Comparison of ENCODE assay signal across 8 cellular contexts in genomic region chr2:60555794-60556161, GRCh38. TPM values are rescaled to one million over a fixed set of nuclear protein-coding genes. Genes with fewer than 3 reads are reported as not detected.
DNase-seq lines count a peak whose midpoint lies in the region; ATAC-seq and TF ChIP-seq lines count a peak whose summit lies in the region.

No MANE protein-coding gene starts in this region.

- H3K4me3 Mint-ChIP-seq in GM23338, result peak overlapping the region; percentile 89

- H3K27ac Mint-ChIP-seq in GM23338, result peak overlapping the region; percentile 63

- H3K9ac ChIP-seq in ES-I3 (ENCODE audit: low read depth, low read length), result peak overlapping the region; percentile 97

- TF ChIP-seq CTCF in GM23338 (conservative IDR thresholded peaks at IDR 0.05; ENCODE audit: low read depth in 2 of 2) (no peak), transverse colon (IDR thresholded peaks at IDR 0.05) (no peak)

- H3K9me3 Mint-ChIP-seq in GM23338, result no peaks in the 10 kb centered on the region

- peak; percentile 41 for ATAC-seq in GM23338

- peak overlapping the region; percentile 85 for H3K4me2 ChIP-seq in GM23338

- H3K9me3 ChIP-seq in ES-I3 (ENCODE audit: control insufficient read depth, insufficient read depth, low read length), result no peaks in the 10 kb centered on the region
- no peaks in the 10 kb centered on the region for H3K9me3 ChIP-seq in transverse colon

- 4% methylated on average over 5 of the region's 5 CpGs; no CpG with 5 or more reads in 1 of the 2 donors for WGBS in transverse colon (ENCODE audit: low coverage in 1 of 2), 2 donors

- H3K27me3 ChIP-seq in GM23338 (ENCODE audit: insufficient read depth), result peaks cover 32% of the 10 kb centered on the region
- H3K27me3 ChIP-seq in transverse colon, result peaks cover 53% of the 10 kb centered on the region

- peaks cover 11% of the 10 kb centered on the region for H3K27me3 Mint-ChIP-seq in GM23338 (ENCODE audit: insufficient read depth, low read depth, poor library complexity)

- H4K20me1 ChIP-seq in GM23338 (replicated peaks; ENCODE audit: insufficient read depth), result no peaks in the 10 kb centered on the region

- H3K36me3 ChIP-seq in ES-I3 (ENCODE audit: insufficient read depth, low read length), result no peaks in the 10 kb centered on the region
- H3K36me3 ChIP-seq in GM23338 (ENCODE audit: insufficient read depth), result no peaks in the 10 kb centered on the region
- H3K36me3 ChIP-seq in transverse colon, result no peaks in the 10 kb centered on the region

- peaks cover 5% of the 10 kb centered on the region for H3K36me3 Mint-ChIP-seq in GM23338 (ENCODE audit: low read depth)

- peaks cover 2% of the 10 kb centered on the region for H3K4me1 Mint-ChIP-seq in GM23338

- no peaks in the 10 kb centered on the region for H3K4me1 ChIP-seq in ES-I3 (ENCODE audit: insufficient read depth, low read length)
- peaks cover 16% of the 10 kb centered on the region; the same call in 1 of the 2 replicates for H3K4me1 ChIP-seq in GM23338 (ENCODE audit: insufficient read depth)
- H3K4me1 ChIP-seq in transverse colon, result peaks cover 0 to 51% (median 27%) of the 10 kb centered on the region in 4 donors

- H2AFZ ChIP-seq in GM23338, result peak overlapping the region; percentile 4

- in situ Hi-C loops in transverse colon (cut with MboI; ENCODE audit: low pct_ligation_motif_present in 1 of 4, low pct_unique_long_range_greater_than_20kb in 1 of 4, low sequenced_read_pairs in 3 of 4), result loop anchor here in 2 of 4 donors (25.0 kb wide), 3 partner anchors 1118 to 1518 kb away; no protein-coding TSS in a partner anchor

- H3K9me2 ChIP-seq in GM23338 (ENCODE audit: insufficient read depth), result no peaks in the 10 kb centered on the region

- DNase-seq in GM23338 (ENCODE audit: low spot score) (peak; percentile 94), transverse colon (no peak), COLO668 (lab: John Stamatoyannopoulos, UW; ENCODE audit: unreplicated experiment) (no peak), DMS 273 (lab: John Stamatoyannopoulos, UW; ENCODE audit: unreplicated experiment) (no peak), DMS79 (lab: John Stamatoyannopoulos, UW) (no peak)

- peaks cover 13% of the 10 kb centered on the region; the same call in 1 of the 2 replicates for H3F3A ChIP-seq in GM23338 (replicated peaks; ENCODE audit: low read depth)

- no peak for TF ChIP-seq EP300 in transverse colon (IDR thresholded peaks at IDR 0.05; ENCODE audit: low read depth)

- TF ChIP-seq POLR2A in Raji (IDR thresholded peaks at IDR 0.05; ENCODE audit: insufficient read depth, low read depth, low read length) (peak; percentile 43; the same call in 1 of the 2 replicates), transverse colon (IDR thresholded peaks at IDR 0.05) (no peak)

- intact Hi-C loops in transverse colon (cut with DNase I; ENCODE audit: low total_unique reads), result loop anchor here (10.0 kb wide), 2 partner anchors 1251 to 1521 kb away; no protein-coding TSS in a partner anchor

- H3K79me2 ChIP-seq in GM23338 (replicated peaks; ENCODE audit: insufficient read depth), result peaks cover 25% of the 10 kb centered on the region

- H3K27ac ChIP-seq in GM23338 (ENCODE audit: low read depth) (peak overlapping the region; percentile 86), transverse colon (peak overlapping the region; percentile 84 to 88 (median 88))

- peak overlapping the region; percentile 89 for H3K4me3 ChIP-seq in GM23338
- peak overlapping the region; percentile 69 for H3K4me3 ChIP-seq in iPS-11a (ENCODE audit: low read depth, low read length)
- H3K4me3 ChIP-seq in transverse colon, result peak overlapping the region; percentile 53 to 75 (median 68)

TF ChIP-seq in GM23338, 12 proteins besides CTCF, POLR2A, EP300 and RAD21:
- TF ChIP-seq ZNF462 (CRISPR knock-in tag; IDR thresholded peaks at IDR 0.05) (0 out of 2 replicates have a peak, but pooled peaks have one; percentile 19), CREB1 (CRISPR knock-in tag; IDR thresholded peaks at IDR 0.05; ENCODE audit: low read depth) (peak; percentile 38; the same call in 1 of the 2 replicates), EZH2phosphoT487 (IDR thresholded peaks at IDR 0.05; ENCODE audit: unreplicated experiment) (no peak), JUNB (IDR thresholded peaks at IDR 0.05; ENCODE audit: unreplicated experiment) (no peak), POLR2AphosphoS5 (IDR thresholded peaks at IDR 0.05; ENCODE audit: low read depth) (peak; percentile 28; the same call in 1 of the 2 replicates)

RNA-seq across cellular contexts. Expression of gene BCL11A, which starts 2.3 kb away (rescaled TPM):
- 49.2 and 57.5 TPM in 2 replicates for total RNA-seq in GM23338 (2014; rRNA removed; shearing (Covaris generic))
- polyA plus RNA-seq in GM23338 (2016; fragmentation: Nextera tagmentation; extraction: Ambion mirVana), result 72.5 and 77.6 TPM in 2 replicates
- total RNA-seq in transverse colon, result 10 to 100 TPM; 11.3 to 38.1 (median 19.9) TPM
